ENCODE assay signal across 26 cellular contexts in genomic region chr2:203817147-203817546, GRCh38. TPM values are rescaled to one million over a fixed set of nuclear protein-coding genes. Genes with fewer than 3 reads are reported as not detected.
DNase-seq lines count a peak whose midpoint lies in the region; ATAC-seq and TF ChIP-seq lines count a peak whose summit lies in the region.
"Had no signal": no experiment of that assay in that cellular context is flagged by ENCODE, and none has a peak within 500 bp of the region (broad histone marks: within the 10 kb centered on the region; RNA-seq: fewer than 3 reads in every experiment).

No MANE protein-coding gene starts in this region.

- TF ChIP-seq POLR2A in uterus (IDR thresholded peaks at IDR 0.05), result no peak

- no peaks in the 10 kb centered on the region for H3K27me3 ChIP-seq in uterus
- H3K27me3 ChIP-seq: BLaER1 treated with 17β-estradiol and CSF1 and Interleukin-3, amounts not matched to agents 10 nM and 100 nM; SJSA1 had no signal

- no peak for DNase-seq in Right ventricle myocardium superior
- no peak for DNase-seq in left cardiac atrium
- DNase-seq in pons (ENCODE audit: low spot score), result peak; percentile 26
- no peak for DNase-seq in SW480 (ENCODE audit: low spot score)
- no peak for DNase-seq in uterus
- DNase-seq: AML-193, Caco-2, HFFc6, KBM-7, NCI-H1048, NCI-H1417, NCI-H1694, NCI-H2029 treated with DMSO at 0.1 percent for 48 hours, NCI-H446 treated with DMSO at 0.1 percent for 48 hours, NCI-H526, NCI-H82, PC-3 had no signal

- intact Hi-C loops in Right ventricle myocardium superior (cut with DNase I) (no loop called here), left cardiac atrium (cut with DNase I) (loop anchor here in 1 of 2 donors (10.0 kb wide), 1 partner anchor 332 kb away; no protein-coding TSS in a partner anchor), uterus (cut with DNase I; ENCODE audit: low total_unique reads) (no loop called here)
- intact Hi-C loops in dendritic cell treated with granulocyte-macrophage colony-stimulating factor and Interleukin-4, amounts not matched to agents 40 ng/mL and 50 ng/mL, for 4 days (cut with micrococcal nuclease), result loop anchor here (5.0 kb wide), 1 partner anchor 55 kb away; no protein-coding TSS in a partner anchor

- ATAC-seq in Right ventricle myocardium superior (ENCODE audit: poor library complexity) (peak; percentile 4), left cardiac atrium (no peak), GM19455 (IDR thresholded peaks at IDR 0.05; ENCODE audit: unreplicated experiment) (no peak)
- ATAC-seq: CD8-positive, alpha-beta T cell; GM23338; PC-3; Right ventricle myocardium inferior had no signal

- H3K9me3 Mint-ChIP-seq in dendritic cell treated with granulocyte-macrophage colony-stimulating factor and Interleukin-4, amounts not matched to agents 40 ng/mL and 50 ng/mL, for 4 days, result no peaks in the 10 kb centered on the region
- H3K9me3 Mint-ChIP-seq: CD8-positive, alpha-beta T cell; GM23338; HFFc6 had no signal

- H3K36me3 ChIP-seq in uterus, result no peaks in the 10 kb centered on the region
- H3K36me3 ChIP-seq: BLaER1 treated with 17β-estradiol and CSF1 and Interleukin-3, amounts not matched to agents 10 nM and 100 nM; HAP-1; SJSA1 had no signal

- peaks cover 58% of the 10 kb centered on the region for H3K4me1 Mint-ChIP-seq in dendritic cell treated with granulocyte-macrophage colony-stimulating factor and Interleukin-4, amounts not matched to agents 40 ng/mL and 50 ng/mL, for 4 days (ENCODE audit: low read depth)

- peak overlapping the region; percentile 63 for H3K27ac Mint-ChIP-seq in dendritic cell treated with granulocyte-macrophage colony-stimulating factor and Interleukin-4, amounts not matched to agents 40 ng/mL and 50 ng/mL, for 4 days
- H3K27ac Mint-ChIP-seq: CD8-positive, alpha-beta T cell; GM23338; HFFc6 had no signal

- H3K27me3 Mint-ChIP-seq in dendritic cell treated with granulocyte-macrophage colony-stimulating factor and Interleukin-4, amounts not matched to agents 40 ng/mL and 50 ng/mL, for 4 days, result peaks cover 3% of the 10 kb centered on the region

- no peak overlapping the region for H3K4me3 ChIP-seq in uterus
- H3K4me3 ChIP-seq: BLaER1 treated with 17β-estradiol and CSF1 and Interleukin-3, amounts not matched to agents 10 nM and 100 nM; GM23338; HAP-1; SJSA1 had no signal

- H3K9me3 ChIP-seq in uterus, result no peaks in the 10 kb centered on the region
- H3K9me3 ChIP-seq: BLaER1 treated with 17β-estradiol and CSF1 and Interleukin-3, amounts not matched to agents 10 nM and 100 nM; Caco-2; HAP-1; SJSA1 had no signal

- H3K36me3 Mint-ChIP-seq in dendritic cell treated with granulocyte-macrophage colony-stimulating factor and Interleukin-4, amounts not matched to agents 40 ng/mL and 50 ng/mL, for 4 days (ENCODE audit: low read depth), result no peaks in the 10 kb centered on the region
- H3K36me3 Mint-ChIP-seq: CD8-positive, alpha-beta T cell had no signal

- H3K27ac ChIP-seq in uterus, result no peak overlapping the region
- H3K27ac ChIP-seq: BLaER1 treated with 17β-estradiol and CSF1 and Interleukin-3, amounts not matched to agents 10 nM and 100 nM; SJSA1 had no signal

- TF ChIP-seq CTCF in uterus (IDR thresholded peaks at IDR 0.05), result no peak

- H3K4me1 ChIP-seq in uterus, result no peaks in the 10 kb centered on the region
- H3K4me1 ChIP-seq: HAP-1 had no signal

- H3K4me3 Mint-ChIP-seq in dendritic cell treated with granulocyte-macrophage colony-stimulating factor and Interleukin-4, amounts not matched to agents 40 ng/mL and 50 ng/mL, for 4 days, result no peak overlapping the region
- H3K4me3 Mint-ChIP-seq: CD8-positive, alpha-beta T cell; GM23338; HFFc6 had no signal

RNA-seq across cellular contexts. Expression of gene CTLA4, which starts 50.4 kb away (rescaled TPM):
- 0.22 TPM for total RNA-seq in Right ventricle myocardium superior
- total RNA-seq in left cardiac atrium, result under 1 TPM in 1 of 2 donors, not detected in 1; 0.34 TPM
- under 1 TPM in 1 of 4 donors, not detected in 3; 0.14 TPM for total RNA-seq in uterus
- total RNA-seq: A172, GM23338, HFFc6, PC-3, SJSA1 had no signal
